8 cellular contexts compared by ENCODE assay signal in the genomic region with DNA sequence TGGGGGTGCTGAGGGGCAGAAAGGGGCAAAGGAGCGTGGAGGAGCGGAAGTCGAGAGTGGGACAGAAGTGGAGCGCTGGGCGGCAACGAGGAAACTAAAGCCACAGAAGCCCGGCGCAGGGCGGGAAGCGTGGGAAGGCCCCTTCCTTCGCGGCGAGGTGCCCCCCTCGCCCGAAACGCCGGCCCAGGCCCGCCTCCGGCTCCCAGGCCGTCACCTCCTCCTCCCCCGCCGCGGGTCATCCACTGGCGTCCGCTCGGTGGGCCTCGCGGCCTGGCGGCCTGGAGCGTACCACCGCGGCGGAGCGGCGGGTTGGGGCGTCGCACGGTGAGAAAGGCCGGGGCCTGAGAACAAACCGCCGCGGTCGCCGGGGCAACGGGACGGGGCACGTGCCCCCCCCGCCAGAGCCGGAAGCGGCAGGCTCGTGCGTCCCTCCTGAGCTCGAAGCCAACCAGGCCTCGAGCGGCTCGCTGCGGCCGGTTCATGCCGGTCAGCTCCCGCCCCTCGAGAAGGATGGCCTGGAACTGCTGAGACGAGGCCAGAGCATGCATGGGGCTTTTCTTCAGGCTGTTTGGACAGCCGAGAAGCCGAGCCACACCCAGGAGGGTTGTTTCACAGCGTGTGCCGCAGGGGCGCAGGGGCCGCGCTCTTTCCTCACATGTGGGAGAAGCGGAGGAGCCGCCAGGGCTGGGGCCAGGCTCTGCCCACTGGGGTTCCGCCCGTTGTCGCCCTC. TPM values are rescaled to one million over a fixed set of nuclear protein-coding genes. Genes with fewer than 3 reads are reported as not detected.
DNase-seq lines count a peak whose midpoint lies in the region; ATAC-seq and TF ChIP-seq lines count a peak whose summit lies in the region.

A gene (minus strand): TSS at position 349 of the 730 bp plus-strand sequence. CDS start 469 bp downstream, outside the sequence.

- intact Hi-C loops in activated CD4-positive, alpha-beta T cell treated with anti-CD3 and anti-CD28 coated beads for 36 hours (cut with DNase I, micrococcal nuclease), result loop anchor here (1.0 to 10.0 kb wide), 5 partner anchors 155 to 679 kb away; a partner anchor contains a TSS

- H3K27me3 Mint-ChIP-seq in activated CD4-positive, alpha-beta T cell treated with anti-CD3 and anti-CD28 coated beads for 36 hours, result peaks cover 22% of the 10 kb centered on the region
- peaks cover under 1% of the 10 kb centered on the region for H3K27me3 Mint-ChIP-seq in nephron (ENCODE audit: low read depth)

- H3K36me3 Mint-ChIP-seq in activated CD4-positive, alpha-beta T cell treated with anti-CD3 and anti-CD28 coated beads for 36 hours (ENCODE audit: low read depth), result no peaks in the 10 kb centered on the region
- H3K36me3 Mint-ChIP-seq in nephron (ENCODE audit: low read depth), result no peaks in the 10 kb centered on the region

- H3K9me3 Mint-ChIP-seq in activated CD4-positive, alpha-beta T cell treated with anti-CD3 and anti-CD28 coated beads for 36 hours (ENCODE audit: low read depth), result no peaks in the 10 kb centered on the region
- H3K9me3 Mint-ChIP-seq in nephron, result no peaks in the 10 kb centered on the region

- ATAC-seq in activated CD4-positive, alpha-beta T cell treated with anti-CD3 and anti-CD28 coated beads for 36 hours, result peak; percentile 39
- no peak for ATAC-seq in HG03439 (IDR thresholded peaks at IDR 0.05; ENCODE audit: unreplicated experiment)

- CTCF ChIA-PET in activated CD4-positive, alpha-beta T cell treated with anti-CD3 and anti-CD28 coated beads for 36 hours (lab: Charles Lee), result interaction anchor here (0.7 to 2.6 kb wide), 3 partner anchors 65 to 118 kb away, joined by 4 to 27 read pairs (median 7); a partner anchor contains a TSS

- peak within 1 kb of the TSS; percentile 66 for H3K4me3 ChIP-seq in coronary artery
- H3K4me3 ChIP-seq in HAP-1, result no peak within 1 kb of the TSS

- no peaks in the 10 kb centered on the region for H3K36me3 ChIP-seq in HAP-1 (replicated peaks)

- no peaks in the 10 kb centered on the region for H3K9me3 ChIP-seq in HAP-1

- peaks cover 13% of the 10 kb centered on the region for H3K4me1 Mint-ChIP-seq in activated CD4-positive, alpha-beta T cell treated with anti-CD3 and anti-CD28 coated beads for 36 hours
- H3K4me1 Mint-ChIP-seq in nephron, result peaks cover 36% of the 10 kb centered on the region

- no peak within 1 kb of the TSS for H3K27ac ChIP-seq in coronary artery

- POLR2A ChIA-PET in activated CD4-positive, alpha-beta T cell treated with anti-CD3 and anti-CD28 coated beads for 36 hours (lab: Charles Lee), result no interaction called here

- peaks cover 29% of the 10 kb centered on the region for H3K4me1 ChIP-seq in HAP-1

- no peaks in the 10 kb centered on the region for H3K27me3 ChIP-seq in HAP-1 (ENCODE audit: low read depth)

- no peak within 1 kb of the TSS for H3K4me3 Mint-ChIP-seq in activated CD4-positive, alpha-beta T cell treated with anti-CD3 and anti-CD28 coated beads for 36 hours
- H3K4me3 Mint-ChIP-seq in nephron, result no peak within 1 kb of the TSS

- peak; percentile 54 for DNase-seq in activated CD4-positive, alpha-beta T cell treated with anti-CD3 and anti-CD28 coated beads for 36 hours
- no peak for DNase-seq in activated CD4-positive, alpha-beta T cell treated with anti-CD3 and anti-CD28 coated beads for 1 hour
- DNase-seq in coronary artery (ENCODE audit: low spot score) (no peak), GOT3 (lab: John Stamatoyannopoulos, UW) (no peak), NCI-H187 treated with DMSO at 0.1 percent for 48 hours (lab: John Stamatoyannopoulos, UW) (no peak), HAP-1 (ENCODE audit: low spot score in 2 of 2) (no peak)

- H3K27ac Mint-ChIP-seq in activated CD4-positive, alpha-beta T cell treated with anti-CD3 and anti-CD28 coated beads for 36 hours, result no peak within 1 kb of the TSS
- H3K27ac Mint-ChIP-seq in nephron, result peak within 1 kb of the TSS; percentile 68 to 79 (median 75)

- in situ Hi-C loops in HAP-1 (cut with MboI; ENCODE audit: low sequenced_read_pairs), result loop anchor here (5.0 kb wide), 2 partner anchors 101 to 154 kb away; no protein-coding TSS in a partner anchor

- TF ChIP-seq CTCF in coronary artery (IDR thresholded peaks at IDR 0.05) (no peak), nephron (IDR thresholded peaks at IDR 0.05; ENCODE audit: unreplicated experiment in 3 of 3) (no peak)

RNA-seq across cellular contexts. Expression of the gene that starts here (rescaled TPM):
- total RNA-seq in activated CD4-positive, alpha-beta T cell treated with anti-CD3 and anti-CD28 coated beads for 36 hours, result not detected

Comparison
In these comparisons a context has a peak if more than half of its experiments do, and no peak if none do; other contexts are left out.
1. Peak in DNase-seq and ATAC-seq in activated CD4-positive, alpha-beta T cell treated with anti-CD3 and anti-CD28 coated beads for 36 hours; RNA of the gene not detected or under 1 TPM.